In genomic region chr3:72427575-72427974, GRCh38 we compare ENCODE assay signal across 16 cellular contexts. TPM values are rescaled to one million over a fixed set of nuclear protein-coding genes. Genes with fewer than 3 reads are reported as not detected.
A peak's percentile ranks its signal among the peaks of the same experiment; 100 is the strongest.
DNase-seq lines count a peak whose midpoint lies in the region; ATAC-seq, FAIRE-seq and TF ChIP-seq lines count a peak whose summit lies in the region.
"Had no signal": no experiment of that assay in that cellular context is flagged by ENCODE, and none has a peak within 500 bp of the region (broad histone marks: within the 10 kb centered on the region; RNA-seq: fewer than 3 reads in every experiment).

No MANE protein-coding gene starts in this region.

- H3K36me3 ChIP-seq in kidney (ENCODE audit: control insufficient read depth in 1 of 2, insufficient read depth in 2 of 2, low read length in 2 of 2): no peaks in the 10 kb centered on the region
- H3K36me3 ChIP-seq: left lung had no signal

- no peaks in the 10 kb centered on the region for H3K27me3 Mint-ChIP-seq in activated naive CD8-positive, alpha-beta T cell treated with anti-CD3 and anti-CD28 coated beads for 36 hours
- peaks cover 3% of the 10 kb centered on the region for H3K27me3 Mint-ChIP-seq in nephron progenitor cell (ENCODE audit: low read depth, poor library complexity)

- H3K9ac ChIP-seq in kidney (ENCODE audit: low read length in 2 of 2): no peak overlapping the region

- intact Hi-C loops in kidney (cut with DNase I): no loop called here

- H3K27ac Mint-ChIP-seq in activated naive CD8-positive, alpha-beta T cell treated with anti-CD3 and anti-CD28 coated beads for 36 hours: peak overlapping the region; percentile 86
- peak overlapping the region; percentile 81 for H3K27ac Mint-ChIP-seq in nephron progenitor cell

- no peaks in the 10 kb centered on the region for H3K9me3 ChIP-seq in kidney (ENCODE audit: control insufficient read depth in 1 of 2, low read length in 2 of 2)
- H3K9me3 ChIP-seq: left lung had no signal

- peaks cover 80% of the 10 kb centered on the region for H3K4me1 Mint-ChIP-seq in activated naive CD8-positive, alpha-beta T cell treated with anti-CD3 and anti-CD28 coated beads for 36 hours
- H3K4me1 Mint-ChIP-seq in nephron progenitor cell: peaks cover 43% of the 10 kb centered on the region

- no peak for FAIRE-seq in kidney (lab: Jason Lieb, UNC)
- FAIRE-seq: HepG2 had no signal

- H3K9me3 Mint-ChIP-seq in activated naive CD8-positive, alpha-beta T cell treated with anti-CD3 and anti-CD28 coated beads for 36 hours: peaks cover 1% of the 10 kb centered on the region
- H3K9me3 Mint-ChIP-seq in nephron progenitor cell: peaks cover 15% of the 10 kb centered on the region

- peak overlapping the region; percentile 52 for H3K4me3 Mint-ChIP-seq in activated naive CD8-positive, alpha-beta T cell treated with anti-CD3 and anti-CD28 coated beads for 36 hours
- no peak overlapping the region for H3K4me3 Mint-ChIP-seq in nephron progenitor cell

- no peak for TF ChIP-seq CTCF in GM12865 (IDR thresholded peaks at IDR 0.05; ENCODE audit: insufficient read depth, low read depth, low read length, missing control alignments)
- TF ChIP-seq CTCF in nephron progenitor cell (IDR thresholded peaks at IDR 0.05): no peak
- no peak for TF ChIP-seq CTCF in kidney (IDR thresholded peaks at IDR 0.05; ENCODE audit: borderline replicate concordance, extremely low read depth, insufficient read depth)
- TF ChIP-seq CTCF in GM10266 (IDR thresholded peaks at IDR 0.05; ENCODE audit: control insufficient read depth, insufficient read depth, low read depth, missing control alignments): no peak

- DNase-seq in GM12865 (ENCODE audit: low read depth) (peak; percentile 28), nephron progenitor cell (no peak), kidney (no peak), GM10266 (ENCODE audit: extremely low spot score) (no peak)
- DNase-seq in activated naive CD8-positive, alpha-beta T cell treated with anti-CD3 and anti-CD28 coated beads for 36 hours: no peak
- DNase-seq: activated gamma-delta T cell treated with Interleukin-2 at 50 U/mL for 16 hours; Caco-2; central memory CD4-positive, alpha-beta T cell; left lung; NCI-H1105 treated with DMSO at 0.1 percent for 48 hours; NCI-H345; PC-9 had no signal

- H3K36me3 Mint-ChIP-seq in activated naive CD8-positive, alpha-beta T cell treated with anti-CD3 and anti-CD28 coated beads for 36 hours: peaks cover 42% of the 10 kb centered on the region
- H3K36me3 Mint-ChIP-seq in nephron progenitor cell (ENCODE audit: low read depth): peaks cover 23% of the 10 kb centered on the region

- ATAC-seq in HG03103 (IDR thresholded peaks at IDR 0.05; ENCODE audit: low read depth, unreplicated experiment): peak; percentile 11
- no peak for ATAC-seq in GM21515 (IDR thresholded peaks at IDR 0.05; ENCODE audit: unreplicated experiment)
- ATAC-seq: esophagus mucosa, left lung had no signal

- peak overlapping the region; percentile 18 for H3K4me3 ChIP-seq in GM12865 (ENCODE audit: low read depth, low read length)
- no peak overlapping the region for H3K4me3 ChIP-seq in kidney (ENCODE audit: low read length in 2 of 2)
- H3K4me3 ChIP-seq: left lung, PC-9 had no signal

- H3K27ac ChIP-seq in kidney (ENCODE audit: low read depth in 2 of 2, low read length in 2 of 2): no peak overlapping the region
- H3K27ac ChIP-seq: left lung, PC-9 had no signal

- peaks cover 5 to 11% of the 10 kb centered on the region in 2 donors for H3K4me1 ChIP-seq in kidney (ENCODE audit: control insufficient read depth in 1 of 2, insufficient read depth in 1 of 2, low read depth in 1 of 2, low read length in 2 of 2)

RNA-seq across cellular contexts. Expression of gene RYBP, which starts 18.8 kb away (rescaled TPM):
- total RNA-seq in activated naive CD8-positive, alpha-beta T cell treated with anti-CD3 and anti-CD28 coated beads for 36 hours: 10 to 100 TPM; 16.3 to 16.4 TPM
- 19.9 TPM for total RNA-seq in kidney
- polyA plus RNA-seq in kidney (ENCODE audit: insufficient read depth, low read depth, low replicate concordance): 8.5 TPM
